9 cellular contexts compared by ENCODE assay signal in the genomic region with DNA sequence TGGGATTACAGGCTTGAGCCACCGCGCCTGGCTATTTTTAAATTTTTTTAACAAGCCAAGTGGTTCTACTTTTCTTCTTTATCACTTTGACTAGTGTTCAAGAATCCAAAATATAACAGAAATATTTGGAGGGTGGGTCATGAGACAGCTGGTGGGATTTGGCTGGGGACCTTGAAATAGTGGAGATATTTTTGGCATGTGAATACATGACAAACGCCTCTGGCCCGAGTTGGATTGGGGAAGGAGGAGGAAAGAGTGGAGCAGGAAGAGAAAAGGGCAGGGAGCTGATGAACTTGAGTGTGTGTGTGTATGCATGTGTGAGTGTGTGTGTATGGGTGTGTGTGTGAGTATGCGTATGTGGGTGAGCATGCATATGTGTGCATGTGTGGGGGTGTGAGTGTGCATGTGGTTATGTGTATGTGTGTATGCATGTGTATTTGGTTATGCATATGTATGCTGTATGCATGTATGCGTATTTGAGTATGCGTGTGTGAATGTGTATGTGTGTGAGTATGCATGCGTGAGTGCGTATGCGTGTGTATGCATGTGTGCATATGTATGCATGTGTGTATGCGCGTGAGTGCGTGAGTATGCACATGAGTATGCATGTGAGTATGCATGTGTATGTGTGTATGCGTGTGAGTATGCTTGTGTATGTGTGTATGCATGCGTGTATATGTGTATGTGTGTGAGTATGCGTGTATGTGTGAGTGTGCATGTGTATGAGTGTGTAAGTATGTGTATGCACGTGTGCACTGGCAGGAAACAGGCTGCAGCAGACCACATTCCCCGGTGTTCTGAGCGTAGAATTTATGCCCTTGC. TPM values are rescaled to one million over a fixed set of nuclear protein-coding genes. Genes with fewer than 3 reads are reported as not detected.
A peak's percentile ranks its signal among the peaks of the same experiment; 100 is the strongest.
DNase-seq lines count a peak whose midpoint lies in the region; ATAC-seq and TF ChIP-seq lines count a peak whose summit lies in the region.
"Had no signal": no experiment of that assay in that cellular context is flagged by ENCODE, and none has a peak within 500 bp of the region (broad histone marks: within the 10 kb centered on the region; RNA-seq: fewer than 3 reads in every experiment).

No MANE protein-coding gene starts in this region.

- peaks cover 77% of the 10 kb centered on the region for H3K36me3 Mint-ChIP-seq in activated CD8-positive, alpha-beta T cell treated with anti-CD3 and anti-CD28 coated beads for 36 hours (ENCODE audit: low read depth)

- H3K36me3 ChIP-seq in gastroesophageal sphincter, result peaks cover 0 to 96% of the 10 kb centered on the region in 2 donors
- peaks cover 23 to 75% (median 44%) of the 10 kb centered on the region in 4 donors for H3K36me3 ChIP-seq in sigmoid colon

- H3K4me3 ChIP-seq in gastroesophageal sphincter (no peak overlapping the region), sigmoid colon (no peak overlapping the region)
- H3K4me3 ChIP-seq: SK-N-MC had no signal

- H3K9me3 Mint-ChIP-seq in activated CD8-positive, alpha-beta T cell treated with anti-CD3 and anti-CD28 coated beads for 36 hours, result no peaks in the 10 kb centered on the region

- peaks cover 59% of the 10 kb centered on the region for H3K4me1 Mint-ChIP-seq in activated CD8-positive, alpha-beta T cell treated with anti-CD3 and anti-CD28 coated beads for 36 hours (ENCODE audit: low read depth)

- no peaks in the 10 kb centered on the region for H3K27me3 Mint-ChIP-seq in activated CD8-positive, alpha-beta T cell treated with anti-CD3 and anti-CD28 coated beads for 36 hours

- CTCF ChIA-PET in activated CD8-positive, alpha-beta T cell treated with anti-CD3 and anti-CD28 coated beads for 36 hours (lab: Charles Lee), result no interaction called here

- POLR2A ChIA-PET in activated CD8-positive, alpha-beta T cell treated with anti-CD3 and anti-CD28 coated beads for 36 hours (lab: Charles Lee), result interaction anchor here (1.2 kb wide), 1 partner anchor 47 kb away, joined by 3 read pairs; no protein-coding TSS in a partner anchor

- WGBS in gastroesophageal sphincter (ENCODE audit: low coverage in 1 of 2), 2 donors, result 56 to 60% methylated on average over 19 of the region's 19 CpGs
- 79 to 91% methylated on average over 19 of the region's 19 CpGs for WGBS in sigmoid colon, 2 donors

- H3K4me1 ChIP-seq in gastroesophageal sphincter (peaks cover 0 to 43% (median 11%) of the 10 kb centered on the region in 3 donors), sigmoid colon (peaks cover 0 to 49% (median 40%) of the 10 kb centered on the region in 4 donors)

- peak overlapping the region; percentile 10 for H3K27ac Mint-ChIP-seq in activated CD8-positive, alpha-beta T cell treated with anti-CD3 and anti-CD28 coated beads for 36 hours

- no peak for TF ChIP-seq POLR2A in gastroesophageal sphincter (IDR thresholded peaks at IDR 0.05)
- TF ChIP-seq POLR2A in sigmoid colon (IDR thresholded peaks at IDR 0.05), result no peak

- TF ChIP-seq CTCF in activated CD8-positive, alpha-beta T cell treated with anti-CD3 and anti-CD28 coated beads for 36 hours (IDR thresholded peaks at IDR 0.05), result no peak
- TF ChIP-seq CTCF in gastroesophageal sphincter (IDR thresholded peaks at IDR 0.05) (no peak), sigmoid colon (IDR thresholded peaks at IDR 0.05) (no peak)

- H3K9me3 ChIP-seq in gastroesophageal sphincter, result no peaks in the 10 kb centered on the region
- no peaks in the 10 kb centered on the region for H3K9me3 ChIP-seq in sigmoid colon

- DNase-seq in GM04504 (ENCODE audit: low read depth) (peak; percentile 28), sigmoid colon (no peak), midbrain (lab: John Stamatoyannopoulos, UW) (no peak), MV-4-11 (lab: John Stamatoyannopoulos, UW) (no peak), SIG-M5 (lab: John Stamatoyannopoulos, UW) (no peak)
- DNase-seq in activated CD8-positive, alpha-beta T cell treated with anti-CD3 and anti-CD28 coated beads for 36 hours, result no peak
- DNase-seq: NCI-H345 had no signal

- H3K4me3 Mint-ChIP-seq in activated CD8-positive, alpha-beta T cell treated with anti-CD3 and anti-CD28 coated beads for 36 hours, result no peak overlapping the region

- intact Hi-C loops in activated CD8-positive, alpha-beta T cell treated with anti-CD3 and anti-CD28 coated beads for 36 hours (cut with micrococcal nuclease), result no loop called here
- intact Hi-C loops in sigmoid colon (cut with DNase I), result no loop called here

- H3K27me3 ChIP-seq in gastroesophageal sphincter (no peaks in the 10 kb centered on the region), sigmoid colon (no peaks in the 10 kb centered on the region)

- ATAC-seq in activated CD8-positive, alpha-beta T cell treated with anti-CD3 and anti-CD28 coated beads for 36 hours, result no peak
- peak; percentile 26 for ATAC-seq in gastroesophageal sphincter

- H3K27ac ChIP-seq in gastroesophageal sphincter, result peak overlapping the region in 2 of 4 donors; percentile 25 to 48
- H3K27ac ChIP-seq in sigmoid colon, result peak overlapping the region; percentile 10 to 70 (median 46)
- H3K27ac ChIP-seq: SK-N-MC had no signal

- TF ChIP-seq EP300 in gastroesophageal sphincter (IDR thresholded peaks at IDR 0.05) (no peak), sigmoid colon (IDR thresholded peaks at IDR 0.05) (no peak)

RNA-seq across cellular contexts. Expression of a gene that starts 49.6 kb away (rescaled TPM):
- 10 to 100 TPM; 30.5 to 31.6 TPM for total RNA-seq in activated CD8-positive, alpha-beta T cell treated with anti-CD3 and anti-CD28 coated beads for 36 hours
- total RNA-seq in gastroesophageal sphincter (100 to 1,000 TPM in 1 of 4 donors, 10 to 100 TPM in 3; 45.5 to 112 (median 63.5) TPM), sigmoid colon (10 to 100 TPM; 27.7 to 45.1 (median 37.9) TPM)
- polyA plus RNA-seq in sigmoid colon, result 10 to 100 TPM in 1 of 3 donors, 1 to 10 TPM in 2; 1.8 to 10.1 (median 3.6) TPM
